20 cellular contexts compared by ENCODE assay signal in the genomic region with DNA sequence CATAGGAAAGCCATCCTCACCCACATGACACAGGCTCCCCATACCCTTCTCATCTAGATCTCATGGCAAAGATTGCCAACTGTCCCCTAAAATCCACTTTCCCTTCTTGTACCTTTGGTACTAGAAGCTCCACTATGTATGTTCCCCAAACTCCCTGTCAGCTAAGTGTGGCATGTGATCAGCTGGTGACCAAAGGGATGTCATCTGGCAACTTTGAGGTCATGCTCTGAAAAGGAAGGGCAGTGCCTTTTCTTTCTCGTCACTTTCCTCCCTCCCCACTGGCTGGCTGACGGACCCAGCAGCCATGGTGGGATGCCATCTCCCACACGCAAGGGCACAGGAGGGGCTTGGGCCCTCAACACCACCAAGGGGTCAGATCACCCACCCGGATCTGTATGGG. TPM values are rescaled to one million over a fixed set of nuclear protein-coding genes. Genes with fewer than 3 reads are reported as not detected.
DNase-seq lines count a peak whose midpoint lies in the region; ATAC-seq, FAIRE-seq and TF ChIP-seq lines count a peak whose summit lies in the region.
"Had no signal": no experiment of that assay in that cellular context is flagged by ENCODE, and none has a peak within 500 bp of the region (broad histone marks: within the 10 kb centered on the region; RNA-seq: fewer than 3 reads in every experiment).

No MANE protein-coding gene starts in this region.

- H3K9me3 Mint-ChIP-seq in activated naive CD4-positive, alpha-beta T cell treated with anti-CD3 and anti-CD28 coated beads, Interleukin-2, amount 10 ng/mL, durations not matched to agents 7 days and 5 days, result no peaks in the 10 kb centered on the region
- H3K9me3 Mint-ChIP-seq in activated CD4-positive, alpha-beta memory T cell treated with anti-CD3 and anti-CD28 coated beads for 36 hours, result peaks cover 2% of the 10 kb centered on the region
- H3K9me3 Mint-ChIP-seq: type B pancreatic cell had no signal

- TF ChIP-seq EP300 in upper lobe of left lung (IDR thresholded peaks at IDR 0.05), result no peak

- no peak for TF ChIP-seq CTCF in upper lobe of left lung (IDR thresholded peaks at IDR 0.05)

- H3K36me3 ChIP-seq in upper lobe of left lung, result peaks cover 0 to 16% (median 9%) of the 10 kb centered on the region in 4 donors

- 29 to 81% methylated on average over 2 to 4 of the region's 4 CpGs for WGBS in upper lobe of left lung, 2 donors

- no peaks in the 10 kb centered on the region for H3K27me3 ChIP-seq in upper lobe of left lung
- H3K27me3 ChIP-seq: foreskin keratinocyte had no signal

- no peaks in the 10 kb centered on the region for H3K27me3 Mint-ChIP-seq in activated naive CD4-positive, alpha-beta T cell treated with anti-CD3 and anti-CD28 coated beads, Interleukin-2, amount 10 ng/mL, durations not matched to agents 7 days and 5 days
- H3K27me3 Mint-ChIP-seq in activated CD4-positive, alpha-beta memory T cell treated with anti-CD3 and anti-CD28 coated beads for 36 hours, result no peaks in the 10 kb centered on the region
- H3K27me3 Mint-ChIP-seq: type B pancreatic cell had no signal

- H3K27ac Mint-ChIP-seq in activated naive CD4-positive, alpha-beta T cell treated with anti-CD3 and anti-CD28 coated beads, Interleukin-2, amount 10 ng/mL, durations not matched to agents 7 days and 5 days, result peak overlapping the region; percentile 42
- peak overlapping the region; percentile 97 for H3K27ac Mint-ChIP-seq in activated CD4-positive, alpha-beta memory T cell treated with anti-CD3 and anti-CD28 coated beads for 36 hours
- H3K27ac Mint-ChIP-seq: type B pancreatic cell had no signal

- CTCF ChIA-PET in activated naive CD4-positive, alpha-beta T cell treated with anti-CD3 and anti-CD28 coated beads, Interleukin-2, amount 10 ng/mL, durations not matched to agents 7 days and 5 days (lab: Charles Lee), result interaction anchor here (0.6 kb wide), 1 partner anchor 93 kb away, joined by 4 read pairs; no protein-coding TSS in a partner anchor
- CTCF ChIA-PET in activated CD4-positive, alpha-beta memory T cell treated with anti-CD3 and anti-CD28 coated beads for 36 hours (lab: Charles Lee), result interaction anchor here (0.9 to 1.2 kb wide), 2 partner anchors 91 to 106 kb away, joined by 3 read pairs; partner anchors contain the start of genes BYSL and MED20

- intact Hi-C loops in activated CD4-positive, alpha-beta memory T cell treated with anti-CD3 and anti-CD28 coated beads for 36 hours (cut with micrococcal nuclease), result no loop called here

- no peak overlapping the region for H3K4me3 ChIP-seq in upper lobe of left lung
- H3K4me3 ChIP-seq: lower lobe of right lung had no signal

- peak overlapping the region in 3 of 4 donors; percentile 19 to 80 (median 61) for H3K27ac ChIP-seq in upper lobe of left lung
- H3K27ac ChIP-seq: foreskin keratinocyte, lower lobe of right lung had no signal

- POLR2A ChIA-PET in activated CD4-positive, alpha-beta memory T cell treated with anti-CD3 and anti-CD28 coated beads for 36 hours (lab: Charles Lee), result interaction anchor here (0.6 kb wide), 1 partner anchor 105 kb away, joined by 3 read pairs; the partner anchor contains the start of genes BYSL and MED20

- TF ChIP-seq POLR2A in erythroblast (IDR thresholded peaks at IDR 0.05; ENCODE audit: low read length), result no peak
- no peak for TF ChIP-seq POLR2A in upper lobe of left lung (IDR thresholded peaks at IDR 0.05)

- H3K4me3 Mint-ChIP-seq in activated naive CD4-positive, alpha-beta T cell treated with anti-CD3 and anti-CD28 coated beads, Interleukin-2, amount 10 ng/mL, durations not matched to agents 7 days and 5 days, result no peak overlapping the region
- H3K4me3 Mint-ChIP-seq in activated CD4-positive, alpha-beta memory T cell treated with anti-CD3 and anti-CD28 coated beads for 36 hours, result peak overlapping the region; percentile 20
- H3K4me3 Mint-ChIP-seq: type B pancreatic cell had no signal

- no peak for DNase-seq in activated naive CD4-positive, alpha-beta T cell treated with anti-CD3 and anti-CD28 coated beads, Interleukin-2, amount 10 ng/mL, durations not matched to agents 7 days and 5 days
- no peak for DNase-seq in activated naive CD4-positive, alpha-beta T cell (lab: John Stamatoyannopoulos, UW)
- no peak for DNase-seq in activated CD4-positive, alpha-beta memory T cell treated with anti-CD3 and anti-CD28 coated beads for 36 hours
- DNase-seq in erythroblast (lab: John Stamatoyannopoulos, UW) (peak; percentile 34 to 39), upper lobe of left lung (no peak), NCI-H2107 treated with DMSO at 0.1 percent for 48 hours (lab: John Stamatoyannopoulos, UW; ENCODE audit: unreplicated experiment) (no peak), anterior cingulate cortex (lab: John Stamatoyannopoulos, UW) (no peak), frontal cortex (ENCODE audit: low spot score in 2 of 2) (no peak)
- DNase-seq: activated effector memory CD4-positive, alpha-beta T cell treated with anti-CD3 and anti-CD28 coated beads, Interleukin-2, amount 50 U/mL, for 16 hours; DMS53; foreskin keratinocyte; lower lobe of right lung; NCI-H2029 treated with DMSO at 0.1 percent for 48 hours; NCI-H82; stimulated activated CD4-positive, alpha-beta T cell treated with anti-CD3 and anti-CD28 coated beads, Interleukin-4, amount 100 ng/mL, for 1 hour; SW 1271 had no signal

- peaks cover 95% of the 10 kb centered on the region for H3K4me1 Mint-ChIP-seq in activated naive CD4-positive, alpha-beta T cell treated with anti-CD3 and anti-CD28 coated beads, Interleukin-2, amount 10 ng/mL, durations not matched to agents 7 days and 5 days
- peaks cover 87% of the 10 kb centered on the region for H3K4me1 Mint-ChIP-seq in activated CD4-positive, alpha-beta memory T cell treated with anti-CD3 and anti-CD28 coated beads for 36 hours (ENCODE audit: low read depth)

- H3K4me1 ChIP-seq in upper lobe of left lung, result peaks cover 50 to 83% (median 63%) of the 10 kb centered on the region in 4 donors
- H3K4me1 ChIP-seq: foreskin keratinocyte had no signal

- H3K9me3 ChIP-seq in upper lobe of left lung, result no peaks in the 10 kb centered on the region
- H3K9me3 ChIP-seq: lower lobe of right lung had no signal

- FAIRE-seq in frontal cortex (lab: Jason Lieb, UNC), result no peak
- FAIRE-seq: bronchial epithelial cell, RCC 7860 had no signal

- peaks cover 75% of the 10 kb centered on the region for H3K36me3 Mint-ChIP-seq in activated naive CD4-positive, alpha-beta T cell treated with anti-CD3 and anti-CD28 coated beads, Interleukin-2, amount 10 ng/mL, durations not matched to agents 7 days and 5 days
- H3K36me3 Mint-ChIP-seq in activated CD4-positive, alpha-beta memory T cell treated with anti-CD3 and anti-CD28 coated beads for 36 hours, result peaks cover 33% of the 10 kb centered on the region

- no peak for ATAC-seq in upper lobe of left lung (ENCODE audit: low FRiP score in 2 of 2)
- ATAC-seq: foreskin keratinocyte, lower lobe of right lung, sciatic nerve had no signal

RNA-seq across cellular contexts. Expression of gene TAF8, which starts 23.8 kb away (rescaled TPM):
- 10 to 100 TPM; 57.7 to 58.7 TPM for total RNA-seq in activated CD4-positive, alpha-beta memory T cell treated with anti-CD3 and anti-CD28 coated beads for 36 hours
- total RNA-seq in upper lobe of left lung (10 to 100 TPM; 23.0 to 67.1 (median 34.4) TPM), frontal cortex (4.5 TPM)

Comparison
In these comparisons a context has a peak if more than half of its experiments do, and no peak if none do; other contexts are left out.
1. DNase-seq: peak in erythroblast (2 of 2); none in activated naive CD4-positive, alpha-beta T cell treated with anti-CD3 and anti-CD28 coated beads, Interleukin-2, amount 10 ng/mL, durations not matched to agents 7 days and 5 days (single experiment), activated naive CD4-positive, alpha-beta T cell (0 of 4), activated CD4-positive, alpha-beta memory T cell treated with anti-CD3 and anti-CD28 coated beads for 36 hours (single experiment), upper lobe of left lung (0 of 2), NCI-H2107 treated with DMSO at 0.1 percent for 48 hours (single experiment), anterior cingulate cortex (0 of 58) and frontal cortex (0 of 2).